ENCODE assay signal across 25 cellular contexts in the genomic region with DNA sequence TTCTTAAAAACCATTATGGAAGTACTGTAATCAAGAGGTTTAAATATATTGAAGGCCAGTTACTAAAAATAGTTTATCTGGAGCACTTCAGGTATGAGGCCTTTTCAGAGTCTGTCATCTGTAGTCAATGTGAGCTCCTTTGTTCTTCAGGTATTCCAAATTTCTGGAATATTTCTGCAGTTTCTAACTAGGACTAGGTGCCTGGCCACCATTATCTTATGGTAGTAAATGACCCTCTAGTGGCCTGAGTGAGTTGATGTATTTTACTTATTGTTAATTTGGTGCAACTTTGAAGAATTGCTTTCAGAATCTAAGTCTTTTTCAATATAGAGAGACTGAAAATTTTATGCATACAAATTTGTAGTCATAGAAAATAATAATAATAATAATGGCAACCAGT.
"Had no signal": no experiment of that assay in that cellular context is flagged by ENCODE, and none has a peak within 500 bp of the region (broad histone marks: within the 10 kb centered on the region; RNA-seq: fewer than 3 reads in every experiment).

No MANE protein-coding gene starts in this region.

- H3K27me3 ChIP-seq: brain microvascular endothelial cell, esophagus squamous epithelium, gastroesophageal sphincter, heart right ventricle had no signal

- DNase-seq: activated CD4-positive, alpha-beta memory T cell treated with anti-CD3 and anti-CD28 coated beads for 36 hours; activated CD4-positive, alpha-beta T cell treated with anti-CD3 and anti-CD28 coated beads for 36 hours; activated CD4-positive, alpha-beta T cell treated with anti-CD3 and anti-CD28 coated beads, Interleukin-2, amount 10 ng/mL, durations not matched to agents 24 days and 14 days; activated CD4-positive, CD25-positive, alpha-beta regulatory T cell; activated CD4-positive, CD25-positive, alpha-beta regulatory T cell treated with anti-CD3 and anti-CD28 coated beads, Interleukin-2, amount 50 U/mL, for 72 hours; activated CD8-positive, alpha-beta memory T cell treated with anti-CD3 and anti-CD28 coated beads, Interleukin-2, amount 50 U/mL, for 48 hours; activated gamma-delta T cell; activated naive CD4-positive, alpha-beta T cell; activated naive CD4-positive, alpha-beta T cell treated with anti-CD3 and anti-CD28 coated beads, Interleukin-2, amount 10 ng/mL, durations not matched to agents 7 days and 5 days; activated naive CD8-positive, alpha-beta T cell treated with anti-CD3 and anti-CD28 coated beads, Interleukin-2, amount 10 ng/mL, durations not matched to agents 7 days and 5 days; activated T-cell treated with anti-CD3 and anti-CD28 coated beads for 4 hours; activated T-cell treated with anti-CD3 and anti-CD28 coated beads, Interleukin-2, amount 50 U/mL, for 24 hours; activated T-cell treated with anti-CD3 and anti-CD28 coated beads, Interleukin-2, amount 50 U/mL, for 72 hours; brain microvascular endothelial cell; cortex of kidney; dermis blood vessel endothelial cell; effector CD4-positive, alpha-beta T cell; effector memory CD8-positive, alpha-beta T cell; esophagus squamous epithelium; foreskin melanocyte; heart right ventricle; T-helper 2 cell had no signal

- ATAC-seq: activated CD4-positive, alpha-beta T cell treated with anti-CD3 and anti-CD28 coated beads for 36 hours; activated naive CD4-positive, alpha-beta T cell treated with anti-CD3 and anti-CD28 coated beads, Interleukin-2, amount 50 U/mL, for 72 hours; activated T-cell treated with anti-CD3 and anti-CD28 coated beads, Interleukin-2, amount 50 U/mL, for 72 hours; effector memory CD8-positive, alpha-beta T cell; gastroesophageal sphincter; heart right ventricle had no signal

- H3K27ac ChIP-seq: brain microvascular endothelial cell, epithelial cell of prostate, esophagus squamous epithelium, gastroesophageal sphincter, heart right ventricle had no signal

- H3K4me3 Mint-ChIP-seq: activated CD4-positive, alpha-beta memory T cell treated with anti-CD3 and anti-CD28 coated beads for 36 hours; activated CD4-positive, alpha-beta T cell treated with anti-CD3 and anti-CD28 coated beads for 36 hours; activated CD4-positive, alpha-beta T cell treated with anti-CD3 and anti-CD28 coated beads, Interleukin-2, amount 10 ng/mL, durations not matched to agents 24 days and 14 days; activated naive CD4-positive, alpha-beta T cell treated with anti-CD3 and anti-CD28 coated beads, Interleukin-2, amount 10 ng/mL, durations not matched to agents 7 days and 5 days; activated naive CD8-positive, alpha-beta T cell treated with anti-CD3 and anti-CD28 coated beads, Interleukin-2, amount 10 ng/mL, durations not matched to agents 7 days and 5 days; activated T-cell treated with anti-CD3 and anti-CD28 coated beads, Interleukin-2, amount 50 U/mL, for 24 hours; activated T-cell treated with anti-CD3 and anti-CD28 coated beads, Interleukin-2, amount 50 U/mL, for 72 hours; effector memory CD8-positive, alpha-beta T cell had no signal

- H3K36me3 ChIP-seq: brain microvascular endothelial cell, esophagus squamous epithelium, gastroesophageal sphincter, heart right ventricle had no signal

- H3K27me3 Mint-ChIP-seq: activated CD4-positive, alpha-beta memory T cell treated with anti-CD3 and anti-CD28 coated beads for 36 hours; activated CD4-positive, alpha-beta T cell treated with anti-CD3 and anti-CD28 coated beads for 36 hours; activated CD4-positive, alpha-beta T cell treated with anti-CD3 and anti-CD28 coated beads, Interleukin-2, amount 10 ng/mL, durations not matched to agents 24 days and 14 days; activated naive CD4-positive, alpha-beta T cell treated with anti-CD3 and anti-CD28 coated beads, Interleukin-2, amount 10 ng/mL, durations not matched to agents 7 days and 5 days; activated naive CD8-positive, alpha-beta T cell treated with anti-CD3 and anti-CD28 coated beads, Interleukin-2, amount 10 ng/mL, durations not matched to agents 7 days and 5 days; activated T-cell treated with anti-CD3 and anti-CD28 coated beads, Interleukin-2, amount 50 U/mL, for 24 hours; effector memory CD8-positive, alpha-beta T cell had no signal

- H3K27ac Mint-ChIP-seq: activated CD4-positive, alpha-beta memory T cell treated with anti-CD3 and anti-CD28 coated beads for 36 hours; activated CD4-positive, alpha-beta T cell treated with anti-CD3 and anti-CD28 coated beads for 36 hours; activated CD4-positive, alpha-beta T cell treated with anti-CD3 and anti-CD28 coated beads, Interleukin-2, amount 10 ng/mL, durations not matched to agents 24 days and 14 days; activated naive CD4-positive, alpha-beta T cell treated with anti-CD3 and anti-CD28 coated beads, Interleukin-2, amount 10 ng/mL, durations not matched to agents 7 days and 5 days; activated naive CD4-positive, alpha-beta T cell treated with anti-CD3 and anti-CD28 coated beads, Interleukin-2, amount 50 U/mL, for 72 hours; activated naive CD8-positive, alpha-beta T cell treated with anti-CD3 and anti-CD28 coated beads, Interleukin-2, amount 10 ng/mL, durations not matched to agents 7 days and 5 days; activated T-cell treated with anti-CD3 and anti-CD28 coated beads, Interleukin-2, amount 50 U/mL, for 24 hours; activated T-cell treated with anti-CD3 and anti-CD28 coated beads, Interleukin-2, amount 50 U/mL, for 72 hours; effector memory CD8-positive, alpha-beta T cell had no signal

- H3K4me1 Mint-ChIP-seq: activated CD4-positive, alpha-beta T cell treated with anti-CD3 and anti-CD28 coated beads for 36 hours; activated CD4-positive, alpha-beta T cell treated with anti-CD3 and anti-CD28 coated beads, Interleukin-2, amount 10 ng/mL, durations not matched to agents 24 days and 14 days; activated naive CD4-positive, alpha-beta T cell treated with anti-CD3 and anti-CD28 coated beads, Interleukin-2, amount 10 ng/mL, durations not matched to agents 7 days and 5 days; activated naive CD8-positive, alpha-beta T cell treated with anti-CD3 and anti-CD28 coated beads, Interleukin-2, amount 10 ng/mL, durations not matched to agents 7 days and 5 days had no signal

- H3K9me3 ChIP-seq: esophagus squamous epithelium, gastroesophageal sphincter had no signal

- H3K4me1 ChIP-seq: esophagus squamous epithelium, gastroesophageal sphincter, heart right ventricle had no signal

- H3K4me3 ChIP-seq: esophagus squamous epithelium, gastroesophageal sphincter, heart right ventricle had no signal

- H3K36me3 Mint-ChIP-seq: activated CD4-positive, alpha-beta memory T cell treated with anti-CD3 and anti-CD28 coated beads for 36 hours; activated naive CD4-positive, alpha-beta T cell treated with anti-CD3 and anti-CD28 coated beads, Interleukin-2, amount 10 ng/mL, durations not matched to agents 7 days and 5 days; activated naive CD8-positive, alpha-beta T cell treated with anti-CD3 and anti-CD28 coated beads, Interleukin-2, amount 10 ng/mL, durations not matched to agents 7 days and 5 days had no signal
